28 cellular contexts compared by ENCODE assay signal in the genomic region with DNA sequence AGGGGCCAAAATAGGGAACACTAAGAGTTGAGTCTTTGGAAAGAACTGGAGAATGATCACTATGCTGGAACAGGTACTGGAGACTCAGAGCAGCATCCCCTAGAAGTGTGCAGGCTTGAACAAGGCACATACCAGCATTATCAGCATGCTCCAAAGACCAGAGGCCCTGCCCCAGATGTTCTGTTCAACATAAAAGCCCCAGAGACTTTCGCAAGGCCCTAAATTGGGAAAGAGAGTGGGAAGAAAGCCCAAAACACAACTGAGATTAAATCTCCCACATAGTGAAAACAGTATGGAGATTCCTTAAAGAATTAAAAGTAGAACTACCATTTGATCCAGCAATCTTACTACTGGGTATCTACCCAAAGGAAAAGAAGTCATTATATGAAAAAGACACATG. TPM values are rescaled to one million over a fixed set of nuclear protein-coding genes. Genes with fewer than 3 reads are reported as not detected.
A peak's percentile ranks its signal among the peaks of the same experiment; 100 is the strongest.
DNase-seq lines count a peak whose midpoint lies in the region; ATAC-seq, FAIRE-seq and TF ChIP-seq lines count a peak whose summit lies in the region.
"Had no signal": no experiment of that assay in that cellular context is flagged by ENCODE, and none has a peak within 500 bp of the region (broad histone marks: within the 10 kb centered on the region; RNA-seq: fewer than 3 reads in every experiment).

No MANE protein-coding gene starts in this region.

- H3K36me3 ChIP-seq in right lobe of liver (no peaks in the 10 kb centered on the region), HepG2 (replicated peaks in 1 of 2; ENCODE audit: control insufficient read depth in 1 of 2, insufficient read depth in 2 of 2, low read length in 2 of 2) (no peaks in the 10 kb centered on the region)
- H3K36me3 ChIP-seq: breast epithelium, gastroesophageal sphincter, thoracic aorta had no signal

- TF ChIP-seq RAD21 in HepG2 (CRISPR knock-in tag; IDR thresholded peaks at IDR 0.05): no peak

- TF ChIP-seq EP300 in HepG2 (IDR thresholded peaks at IDR 0.05; ENCODE audit: low read depth in 2 of 2, low read length in 2 of 2) (no peak), HepG2 (CRISPR knock-in tag; IDR thresholded peaks at IDR 0.05; ENCODE audit: borderline replicate concordance) (no peak)

- 27% methylated on average over 1 of the region's 1 CpG for WGBS in right lobe of liver (ENCODE audit: insufficient coverage, low coverage, low lambda C conversion rate, missing lambda C conversion rate)
- WGBS in HepG2 (ENCODE audit: low lambda C conversion rate): 5% methylated on average over 1 of the region's 1 CpG

- no peak overlapping the region for H3K27ac Mint-ChIP-seq in activated T-helper 1 cell treated with anti-CD3 and anti-CD28 coated beads, Interleukin-12 subunit alpha, Interleukin-12 subunit beta, Interleukin-2, Interleukin-4 antibody, amounts not matched to agents 30 ng/mL and 10 ng/mL and 1 ng/mL, durations not matched to agents 14 hours and 24 hours and 36 hours
- H3K27ac Mint-ChIP-seq: HFFc6; mesothelial cell of epicardium; nephron progenitor cell; stimulated activated memory B cell treated with anti-CD40 and anti-IgM and Interleukin-4, amounts not matched to agents 10 μg/mL and 1 μg/mL and 100 μg/mL, for 72 hours; WTC11 had no signal

- no peaks in the 10 kb centered on the region for H3K9me3 ChIP-seq in right lobe of liver
- no peaks in the 10 kb centered on the region for H3K9me3 ChIP-seq in HepG2 (ENCODE audit: low read length)
- H3K9me3 ChIP-seq: breast epithelium, gastroesophageal sphincter, thoracic aorta had no signal

- H3K27me3 Mint-ChIP-seq in activated T-helper 1 cell treated with anti-CD3 and anti-CD28 coated beads, Interleukin-12 subunit alpha, Interleukin-12 subunit beta, Interleukin-2, Interleukin-4 antibody, amounts not matched to agents 30 ng/mL and 10 ng/mL and 1 ng/mL, durations not matched to agents 14 hours and 24 hours and 36 hours (ENCODE audit: insufficient read depth): peaks cover 21% of the 10 kb centered on the region

- H3K4me1 Mint-ChIP-seq in activated T-helper 1 cell treated with anti-CD3 and anti-CD28 coated beads, Interleukin-12 subunit alpha, Interleukin-12 subunit beta, Interleukin-2, Interleukin-4 antibody, amounts not matched to agents 30 ng/mL and 10 ng/mL and 1 ng/mL, durations not matched to agents 14 hours and 24 hours and 36 hours (ENCODE audit: low read depth): no peaks in the 10 kb centered on the region
- H3K4me1 Mint-ChIP-seq: stimulated activated memory B cell treated with anti-CD40 and anti-IgM and Interleukin-4, amounts not matched to agents 10 μg/mL and 1 μg/mL and 100 μg/mL, for 72 hours had no signal

- POLR2A ChIA-PET in HepG2 (lab: Yijun Ruan, JAX): no interaction called here

- CTCF ChIA-PET in HepG2 (lab: Yijun Ruan, JAX; ENCODE audit: low intra/inter-chr PET ratio, low total read pairs): no interaction called here

- H2AFZ ChIP-seq in HepG2 (ENCODE audit: low read length): no peak overlapping the region

- H3K4me1 ChIP-seq in right lobe of liver: peaks cover 0 to 2% (median 0%) of the 10 kb centered on the region in 4 donors
- H3K4me1 ChIP-seq in HepG2 (ENCODE audit: insufficient read depth, low read length): no peaks in the 10 kb centered on the region
- H3K4me1 ChIP-seq: breast epithelium had no signal

- peak in 3 of 4 donors; percentile 45 to 46 (median 45) for ATAC-seq in right lobe of liver
- ATAC-seq in HepG2: no peak
- ATAC-seq: gastroesophageal sphincter; stimulated activated memory B cell treated with anti-CD40 and anti-IgM and Interleukin-4, amounts not matched to agents 10 μg/mL and 1 μg/mL and 100 μg/mL, for 72 hours; WTC11 had no signal

- H3K4me2 ChIP-seq in HepG2 (ENCODE audit: low read depth, low read length): no peak overlapping the region

- in situ Hi-C loops in HepG2 (cut with HindIII; ENCODE audit: extremely low pct_ligation_motif_present, low pct_unique_long_range_greater_than_20kb): no loop called here

- BruUV-seq in HepG2 (replicated peaks; lab: Mats Ljungman, UMichigan): no TSS peak

- H3K9ac ChIP-seq in HepG2 (ENCODE audit: insufficient read depth, low read depth, low read length): no peak overlapping the region

- H3K4me3 ChIP-seq in right lobe of liver: no peak overlapping the region
- no peak overlapping the region for H3K4me3 ChIP-seq in HepG2 (replicated peaks in 1 of 3; ENCODE audit: insufficient read depth in 1 of 3, low read depth in 2 of 3, low read length in 3 of 3)
- H3K4me3 ChIP-seq: breast epithelium, gastroesophageal sphincter, SK-N-MC, thoracic aorta had no signal

- no peak overlapping the region for H3K4me3 Mint-ChIP-seq in activated T-helper 1 cell treated with anti-CD3 and anti-CD28 coated beads, Interleukin-12 subunit alpha, Interleukin-12 subunit beta, Interleukin-2, Interleukin-4 antibody, amounts not matched to agents 30 ng/mL and 10 ng/mL and 1 ng/mL, durations not matched to agents 14 hours and 24 hours and 36 hours
- H3K4me3 Mint-ChIP-seq: CD14-positive monocyte; HFFc6; mesothelial cell of epicardium; nephron progenitor cell; stimulated activated memory B cell treated with anti-CD40 and anti-IgM and Interleukin-4, amounts not matched to agents 10 μg/mL and 1 μg/mL and 100 μg/mL, for 72 hours; WTC11 had no signal

- H3K27ac ChIP-seq in right lobe of liver: no peak overlapping the region
- no peak overlapping the region for H3K27ac ChIP-seq in HepG2 (ENCODE audit: extremely low read length, insufficient read depth, low read length)
- H3K27ac ChIP-seq: breast epithelium, gastroesophageal sphincter, SK-N-MC, thoracic aorta had no signal

- TF ChIP-seq CTCF in right lobe of liver (IDR thresholded peaks at IDR 0.05) (no peak), HepG2 (CRISPR knock-in tag; IDR thresholded peaks at IDR 0.05) (no peak)

- no peak for DNase-seq in right lobe of liver
- DNase-seq in HepG2 (ENCODE audit: low spot score): no peak
- DNase-seq in fibroblast of peridontal ligament (ENCODE audit: extremely low read depth): peak; percentile 90
- no peak for DNase-seq in GM19240 (ENCODE audit: insufficient read length, low spot score)
- DNase-seq in stimulated activated CD4-positive, alpha-beta T cell treated with anti-CD3 and anti-CD28 coated beads, Interleukin-2, amount 100 ng/mL, for 48 hours: no peak
- DNase-seq in activated T-helper 1 cell treated with anti-CD3 and anti-CD28 coated beads, Interleukin-12 subunit alpha, Interleukin-12 subunit beta, Interleukin-2, Interleukin-4 antibody, amounts not matched to agents 30 ng/mL and 10 ng/mL and 1 ng/mL, durations not matched to agents 14 hours and 24 hours and 36 hours (ENCODE audit: low spot score): no peak
- DNase-seq: activated CD4-positive, alpha-beta T cell treated with anti-CD3 and anti-CD28 coated beads, Interleukin-2, amount 50 U/mL, for 4 hours; activated gamma-delta T cell; HFFc6; NCI-H1105 treated with DMSO at 0.1 percent for 48 hours; NCI-H2107; NCI-H510A treated with DMSO at 0.1 percent for 48 hours; nephron progenitor cell; posterior cingulate gyrus had no signal

- intact Hi-C loops in right lobe of liver (cut with DNase I) (no loop called here), HepG2 (cut with micrococcal nuclease; ENCODE audit: unreplicated experiment) (no loop called here)
- intact Hi-C loops in activated T-helper 1 cell treated with anti-CD3 and anti-CD28 coated beads, Interleukin-12 subunit alpha, Interleukin-12 subunit beta, Interleukin-2, Interleukin-4 antibody, amounts not matched to agents 30 ng/mL and 10 ng/mL and 1 ng/mL, durations not matched to agents 14 hours and 24 hours and 36 hours (cut with micrococcal nuclease): no loop called here

- FAIRE-seq in HepG2 (lab: Jason Lieb, UNC): no peak
- FAIRE-seq: endometrium, G401.6, RCC 7860 had no signal

- no peaks in the 10 kb centered on the region for H4K20me1 ChIP-seq in HepG2 (ENCODE audit: insufficient read depth, low read length)

- TF ChIP-seq POLR2A in right lobe of liver (IDR thresholded peaks at IDR 0.05) (no peak), HepG2 (IDR thresholded peaks at IDR 0.05; ENCODE audit: insufficient read depth in 1 of 2, low read depth in 2 of 2, low read length in 2 of 2) (no peak)

- H3K79me2 ChIP-seq in HepG2 (ENCODE audit: insufficient read depth, low read length): no peaks in the 10 kb centered on the region

- H3K36me3 Mint-ChIP-seq in activated T-helper 1 cell treated with anti-CD3 and anti-CD28 coated beads, Interleukin-12 subunit alpha, Interleukin-12 subunit beta, Interleukin-2, Interleukin-4 antibody, amounts not matched to agents 30 ng/mL and 10 ng/mL and 1 ng/mL, durations not matched to agents 14 hours and 24 hours and 36 hours (ENCODE audit: low read depth): no peaks in the 10 kb centered on the region
- H3K36me3 Mint-ChIP-seq: CD14-positive monocyte; mesothelial cell of epicardium; stimulated activated memory B cell treated with anti-CD40 and anti-IgM and Interleukin-4, amounts not matched to agents 10 μg/mL and 1 μg/mL and 100 μg/mL, for 72 hours; WTC11 had no signal

- H3K27me3 ChIP-seq in right lobe of liver: no peaks in the 10 kb centered on the region
- no peaks in the 10 kb centered on the region for H3K27me3 ChIP-seq in HepG2 (ENCODE audit: control insufficient read depth in 1 of 2, insufficient read depth in 2 of 2, low read length in 2 of 2)
- H3K27me3 ChIP-seq: breast epithelium, gastroesophageal sphincter had no signal

- H3K9me3 Mint-ChIP-seq in activated T-helper 1 cell treated with anti-CD3 and anti-CD28 coated beads, Interleukin-12 subunit alpha, Interleukin-12 subunit beta, Interleukin-2, Interleukin-4 antibody, amounts not matched to agents 30 ng/mL and 10 ng/mL and 1 ng/mL, durations not matched to agents 14 hours and 24 hours and 36 hours: no peaks in the 10 kb centered on the region
- H3K9me3 Mint-ChIP-seq: HFFc6; mesothelial cell of epicardium; nephron progenitor cell; stimulated activated memory B cell treated with anti-CD40 and anti-IgM and Interleukin-4, amounts not matched to agents 10 μg/mL and 1 μg/mL and 100 μg/mL, for 72 hours; WTC11 had no signal

RNA-seq across cellular contexts. Expression of a gene that starts 9.4 kb away (rescaled TPM):
- total RNA-seq in right lobe of liver (under 1 TPM in 1 of 6 experiments, not detected in 5; 0.25 TPM), HepG2 (2016; rRNA removed; fragmentation: Illumina TruSeq; extraction: Trizol) (not detected in 2 replicates)
- total RNA-seq in HepG2 (2016; cell fraction: cytosol; rRNA removed; fragmentation: Illumina TruSeq; extraction: Trizol; ENCODE audit: low read depth): not detected in 2 replicates
- total RNA-seq in HepG2 (2016; cell fraction: insoluble cytoplasmic fraction; rRNA removed; fragmentation: Illumina TruSeq; extraction: Trizol): not detected in 2 replicates
- total RNA-seq in HepG2 (2016; cell fraction: membrane; rRNA removed; fragmentation: Illumina TruSeq; extraction: Trizol): not detected in 2 replicates
- total RNA-seq in HepG2 (2016; cell fraction: nucleus; rRNA removed; fragmentation: Illumina TruSeq; extraction: Trizol): not detected in 2 replicates
- polyA plus RNA-seq in HepG2 (2011; rRNA removed): 0.03 and 0.07 TPM in 2 replicates
- 0.04 TPM in 1 of 2 replicates, not detected in the other for polyA plus RNA-seq in HepG2 (2011; cell fraction: cytosol; rRNA removed)
- polyA plus RNA-seq in HepG2 (2011; cell fraction: nucleus; rRNA removed): 0.21 TPM in 1 of 2 replicates, not detected in the other
- polyA plus RNA-seq in HepG2 (2012): not detected in 2 replicates
- not detected in 2 replicates for polyA plus RNA-seq in HepG2 (2016; cell fraction: cytosol; fragmentation: Illumina TruSeq; extraction: Trizol; ENCODE audit: low read depth)
- not detected in 2 replicates for polyA plus RNA-seq in HepG2 (2016; cell fraction: insoluble cytoplasmic fraction; fragmentation: Illumina TruSeq; extraction: Trizol; ENCODE audit: low read depth)
- not detected in 2 replicates for polyA plus RNA-seq in HepG2 (2016; cell fraction: membrane; fragmentation: Illumina TruSeq; extraction: Trizol; ENCODE audit: low read depth)
- not detected in 2 replicates for polyA plus RNA-seq in HepG2 (2016; cell fraction: nucleus; fragmentation: Illumina TruSeq; extraction: Trizol; ENCODE audit: insufficient read depth, low read depth)
- 0.09 and 0.10 TPM in 2 replicates for polyA minus RNA-seq in HepG2 (2011; rRNA and poly(A)+ RNA removed; ENCODE audit: low replicate concordance)
- not detected in 2 replicates for polyA minus RNA-seq in HepG2 (2011; cell fraction: cytosol; rRNA and poly(A)+ RNA removed)
- not detected in 2 replicates for polyA minus RNA-seq in HepG2 (2011; cell fraction: nucleus; rRNA and poly(A)+ RNA removed)
- total RNA-seq in activated T-helper 1 cell treated with anti-CD3 and anti-CD28 coated beads, Interleukin-12 subunit alpha, Interleukin-12 subunit beta, Interleukin-2, Interleukin-4 antibody, amounts not matched to agents 30 ng/mL and 10 ng/mL and 1 ng/mL, durations not matched to agents 14 hours and 24 hours and 36 hours: 0.10 TPM in 1 of 2 replicates, not detected in the other
- total RNA-seq: A673, HFFc6, thoracic aorta had no signal
- polyA plus RNA-seq: CD14-positive monocyte had no signal

RNA-seq across cellular contexts. Expression of a gene that starts 11.4 kb away (rescaled TPM):
- total RNA-seq in right lobe of liver (not detected), HepG2 (2016; rRNA removed; fragmentation: Illumina TruSeq; extraction: Trizol) (not detected in 2 replicates)
- not detected in 2 replicates for total RNA-seq in HepG2 (2016; cell fraction: cytosol; rRNA removed; fragmentation: Illumina TruSeq; extraction: Trizol; ENCODE audit: low read depth)
- total RNA-seq in HepG2 (2016; cell fraction: insoluble cytoplasmic fraction; rRNA removed; fragmentation: Illumina TruSeq; extraction: Trizol): not detected in 2 replicates
- total RNA-seq in HepG2 (2016; cell fraction: membrane; rRNA removed; fragmentation: Illumina TruSeq; extraction: Trizol): not detected in 2 replicates
- not detected in 2 replicates for total RNA-seq in HepG2 (2016; cell fraction: nucleus; rRNA removed; fragmentation: Illumina TruSeq; extraction: Trizol)
- not detected in 2 replicates for polyA plus RNA-seq in HepG2 (2011; rRNA removed)
- not detected in 2 replicates for polyA plus RNA-seq in HepG2 (2011; cell fraction: cytosol; rRNA removed)
- not detected in 2 replicates for polyA plus RNA-seq in HepG2 (2011; cell fraction: nucleus; rRNA removed)
- polyA plus RNA-seq in HepG2 (2012): not detected in 2 replicates
- not detected in 2 replicates for polyA plus RNA-seq in HepG2 (2016; cell fraction: cytosol; fragmentation: Illumina TruSeq; extraction: Trizol; ENCODE audit: low read depth)
- not detected in 2 replicates for polyA plus RNA-seq in HepG2 (2016; cell fraction: insoluble cytoplasmic fraction; fragmentation: Illumina TruSeq; extraction: Trizol; ENCODE audit: low read depth)
- not detected in 2 replicates for polyA plus RNA-seq in HepG2 (2016; cell fraction: membrane; fragmentation: Illumina TruSeq; extraction: Trizol; ENCODE audit: low read depth)
- polyA plus RNA-seq in HepG2 (2016; cell fraction: nucleus; fragmentation: Illumina TruSeq; extraction: Trizol; ENCODE audit: insufficient read depth, low read depth): not detected in 2 replicates
- 0.06 TPM in 1 of 2 replicates, not detected in the other for polyA minus RNA-seq in HepG2 (2011; rRNA and poly(A)+ RNA removed; ENCODE audit: low replicate concordance)
- not detected in 2 replicates for polyA minus RNA-seq in HepG2 (2011; cell fraction: cytosol; rRNA and poly(A)+ RNA removed)
- polyA minus RNA-seq in HepG2 (2011; cell fraction: nucleus; rRNA and poly(A)+ RNA removed): not detected in 2 replicates
- total RNA-seq in activated T-helper 1 cell treated with anti-CD3 and anti-CD28 coated beads, Interleukin-12 subunit alpha, Interleukin-12 subunit beta, Interleukin-2, Interleukin-4 antibody, amounts not matched to agents 30 ng/mL and 10 ng/mL and 1 ng/mL, durations not matched to agents 14 hours and 24 hours and 36 hours: not detected in 2 replicates
- total RNA-seq: A673; breast epithelium; HFFc6; T-helper 2 cell treated with Interferon-gamma antibody and Interleukin-4, amounts not matched to agents 100 ng/mL and 5 ng/mL, for 36 hours; thoracic aorta had no signal
- polyA plus RNA-seq: CD14-positive monocyte had no signal

RNA-seq across cellular contexts. Expression of a gene that starts 13.8 kb away (rescaled TPM):
- 10 to 100 TPM; 20.3 to 37.5 (median 27.8) TPM for total RNA-seq in right lobe of liver
- 10.8 and 14.1 TPM in 2 replicates for total RNA-seq in HepG2 (2016; rRNA removed; fragmentation: Illumina TruSeq; extraction: Trizol)
- 1.9 and 2.2 TPM in 2 replicates for total RNA-seq in HepG2 (2016; cell fraction: cytosol; rRNA removed; fragmentation: Illumina TruSeq; extraction: Trizol; ENCODE audit: low read depth)
- 7.0 and 14.0 TPM in 2 replicates for total RNA-seq in HepG2 (2016; cell fraction: insoluble cytoplasmic fraction; rRNA removed; fragmentation: Illumina TruSeq; extraction: Trizol)
- 4.6 TPM in 2 replicates for total RNA-seq in HepG2 (2016; cell fraction: membrane; rRNA removed; fragmentation: Illumina TruSeq; extraction: Trizol)
- 19.5 and 19.8 TPM in 2 replicates for total RNA-seq in HepG2 (2016; cell fraction: nucleus; rRNA removed; fragmentation: Illumina TruSeq; extraction: Trizol)
- 18.6 and 19.8 TPM in 2 replicates for polyA plus RNA-seq in HepG2 (2011; rRNA removed)
- 7.7 and 17.1 TPM in 2 replicates for polyA plus RNA-seq in HepG2 (2011; cell fraction: cytosol; rRNA removed)
- 117 and 120 TPM in 2 replicates for polyA plus RNA-seq in HepG2 (2011; cell fraction: nucleus; rRNA removed)
- polyA plus RNA-seq in HepG2 (2012): 7.3 and 8.4 TPM in 2 replicates
- polyA plus RNA-seq in HepG2 (2016; cell fraction: cytosol; fragmentation: Illumina TruSeq; extraction: Trizol; ENCODE audit: low read depth): 0.87 and 0.91 TPM in 2 replicates
- 5.6 and 7.1 TPM in 2 replicates for polyA plus RNA-seq in HepG2 (2016; cell fraction: insoluble cytoplasmic fraction; fragmentation: Illumina TruSeq; extraction: Trizol; ENCODE audit: low read depth)
- 1.9 TPM in 2 replicates for polyA plus RNA-seq in HepG2 (2016; cell fraction: membrane; fragmentation: Illumina TruSeq; extraction: Trizol; ENCODE audit: low read depth)
- 40.7 and 43.9 TPM in 2 replicates for polyA plus RNA-seq in HepG2 (2016; cell fraction: nucleus; fragmentation: Illumina TruSeq; extraction: Trizol; ENCODE audit: insufficient read depth, low read depth)
- polyA minus RNA-seq in HepG2 (2011; rRNA and poly(A)+ RNA removed; ENCODE audit: low replicate concordance): 38.9 and 55.6 TPM in 2 replicates
- polyA minus RNA-seq in HepG2 (2011; cell fraction: cytosol; rRNA and poly(A)+ RNA removed): 4.6 and 7.2 TPM in 2 replicates
- 30.1 and 32.3 TPM in 2 replicates for polyA minus RNA-seq in HepG2 (2011; cell fraction: nucleus; rRNA and poly(A)+ RNA removed)
- total RNA-seq in activated T-helper 1 cell treated with anti-CD3 and anti-CD28 coated beads, Interleukin-12 subunit alpha, Interleukin-12 subunit beta, Interleukin-2, Interleukin-4 antibody, amounts not matched to agents 30 ng/mL and 10 ng/mL and 1 ng/mL, durations not matched to agents 14 hours and 24 hours and 36 hours: 19.3 TPM in 2 replicates

RNA-seq across cellular contexts. Expression of a gene that starts 42.9 kb away (rescaled TPM):
- total RNA-seq in right lobe of liver (not detected), HepG2 (2016; rRNA removed; fragmentation: Illumina TruSeq; extraction: Trizol) (not detected in 2 replicates)
- not detected in 2 replicates for total RNA-seq in HepG2 (2016; cell fraction: cytosol; rRNA removed; fragmentation: Illumina TruSeq; extraction: Trizol; ENCODE audit: low read depth)
- total RNA-seq in HepG2 (2016; cell fraction: insoluble cytoplasmic fraction; rRNA removed; fragmentation: Illumina TruSeq; extraction: Trizol): not detected in 2 replicates
- total RNA-seq in HepG2 (2016; cell fraction: membrane; rRNA removed; fragmentation: Illumina TruSeq; extraction: Trizol): not detected in 2 replicates
- not detected in 2 replicates for total RNA-seq in HepG2 (2016; cell fraction: nucleus; rRNA removed; fragmentation: Illumina TruSeq; extraction: Trizol)
- polyA plus RNA-seq in HepG2 (2011; rRNA removed): not detected in 2 replicates
- polyA plus RNA-seq in HepG2 (2011; cell fraction: cytosol; rRNA removed): not detected in 2 replicates
- polyA plus RNA-seq in HepG2 (2011; cell fraction: nucleus; rRNA removed): not detected in 2 replicates
- 0.12 TPM in 1 of 2 replicates, not detected in the other for polyA plus RNA-seq in HepG2 (2012)
- not detected in 2 replicates for polyA plus RNA-seq in HepG2 (2016; cell fraction: cytosol; fragmentation: Illumina TruSeq; extraction: Trizol; ENCODE audit: low read depth)
- not detected in 2 replicates for polyA plus RNA-seq in HepG2 (2016; cell fraction: insoluble cytoplasmic fraction; fragmentation: Illumina TruSeq; extraction: Trizol; ENCODE audit: low read depth)
- not detected in 2 replicates for polyA plus RNA-seq in HepG2 (2016; cell fraction: membrane; fragmentation: Illumina TruSeq; extraction: Trizol; ENCODE audit: low read depth)
- polyA plus RNA-seq in HepG2 (2016; cell fraction: nucleus; fragmentation: Illumina TruSeq; extraction: Trizol; ENCODE audit: insufficient read depth, low read depth): not detected in 2 replicates
- polyA minus RNA-seq in HepG2 (2011; rRNA and poly(A)+ RNA removed; ENCODE audit: low replicate concordance): not detected in 2 replicates
- polyA minus RNA-seq in HepG2 (2011; cell fraction: cytosol; rRNA and poly(A)+ RNA removed): not detected in 2 replicates
- polyA minus RNA-seq in HepG2 (2011; cell fraction: nucleus; rRNA and poly(A)+ RNA removed): not detected in 2 replicates
- total RNA-seq in activated T-helper 1 cell treated with anti-CD3 and anti-CD28 coated beads, Interleukin-12 subunit alpha, Interleukin-12 subunit beta, Interleukin-2, Interleukin-4 antibody, amounts not matched to agents 30 ng/mL and 10 ng/mL and 1 ng/mL, durations not matched to agents 14 hours and 24 hours and 36 hours: not detected in 2 replicates
- total RNA-seq: A673; breast epithelium; gastroesophageal sphincter; HFFc6; mesothelial cell of epicardium; T-helper 2 cell treated with Interferon-gamma antibody and Interleukin-4, amounts not matched to agents 100 ng/mL and 5 ng/mL, for 36 hours; thoracic aorta; WTC11 had no signal
- polyA plus RNA-seq: adipose tissue, CD14-positive monocyte had no signal

RNA-seq across cellular contexts. Expression of a gene that starts 49.2 kb away (rescaled TPM):
- total RNA-seq in right lobe of liver: not detected
- total RNA-seq in HepG2 (2016; rRNA removed; fragmentation: Illumina TruSeq; extraction: Trizol): not detected in 2 replicates
- total RNA-seq in HepG2 (2016; cell fraction: cytosol; rRNA removed; fragmentation: Illumina TruSeq; extraction: Trizol; ENCODE audit: low read depth): not detected in 2 replicates
- not detected in 2 replicates for total RNA-seq in HepG2 (2016; cell fraction: insoluble cytoplasmic fraction; rRNA removed; fragmentation: Illumina TruSeq; extraction: Trizol)
- not detected in 2 replicates for total RNA-seq in HepG2 (2016; cell fraction: membrane; rRNA removed; fragmentation: Illumina TruSeq; extraction: Trizol)
- not detected in 2 replicates for total RNA-seq in HepG2 (2016; cell fraction: nucleus; rRNA removed; fragmentation: Illumina TruSeq; extraction: Trizol)
- not detected in 2 replicates for polyA plus RNA-seq in HepG2 (2011; rRNA removed)
- not detected in 2 replicates for polyA plus RNA-seq in HepG2 (2011; cell fraction: cytosol; rRNA removed)
- not detected in 2 replicates for polyA plus RNA-seq in HepG2 (2011; cell fraction: nucleus; rRNA removed)
- polyA plus RNA-seq in HepG2 (2012): not detected in 2 replicates
- polyA plus RNA-seq in HepG2 (2016; cell fraction: cytosol; fragmentation: Illumina TruSeq; extraction: Trizol; ENCODE audit: low read depth): not detected in 2 replicates
- not detected in 2 replicates for polyA plus RNA-seq in HepG2 (2016; cell fraction: insoluble cytoplasmic fraction; fragmentation: Illumina TruSeq; extraction: Trizol; ENCODE audit: low read depth)
- not detected in 2 replicates for polyA plus RNA-seq in HepG2 (2016; cell fraction: membrane; fragmentation: Illumina TruSeq; extraction: Trizol; ENCODE audit: low read depth)
- not detected in 2 replicates for polyA plus RNA-seq in HepG2 (2016; cell fraction: nucleus; fragmentation: Illumina TruSeq; extraction: Trizol; ENCODE audit: insufficient read depth, low read depth)
- not detected in 2 replicates for polyA minus RNA-seq in HepG2 (2011; rRNA and poly(A)+ RNA removed; ENCODE audit: low replicate concordance)
- polyA minus RNA-seq in HepG2 (2011; cell fraction: cytosol; rRNA and poly(A)+ RNA removed): not detected in 2 replicates
- polyA minus RNA-seq in HepG2 (2011; cell fraction: nucleus; rRNA and poly(A)+ RNA removed): not detected in 2 replicates
- not detected in 2 replicates for total RNA-seq in activated T-helper 1 cell treated with anti-CD3 and anti-CD28 coated beads, Interleukin-12 subunit alpha, Interleukin-12 subunit beta, Interleukin-2, Interleukin-4 antibody, amounts not matched to agents 30 ng/mL and 10 ng/mL and 1 ng/mL, durations not matched to agents 14 hours and 24 hours and 36 hours
- total RNA-seq: A673; breast epithelium; gastroesophageal sphincter; HFFc6; mesothelial cell of epicardium; T-helper 2 cell treated with Interferon-gamma antibody and Interleukin-4, amounts not matched to agents 100 ng/mL and 5 ng/mL, for 36 hours; thoracic aorta; WTC11 had no signal
- polyA plus RNA-seq: adipose tissue, CD14-positive monocyte had no signal
